8 cellular contexts compared by ENCODE assay signal in genomic region chr12:31959701-31960391, GRCh38. TPM values are rescaled to one million over a fixed set of nuclear protein-coding genes. Genes with fewer than 3 reads are reported as not detected.
A peak's percentile ranks its signal among the peaks of the same experiment; 100 is the strongest.
DNase-seq lines count a peak whose midpoint lies in the region; ATAC-seq and TF ChIP-seq lines count a peak whose summit lies in the region.

No MANE protein-coding gene starts in this region.

- H3K4me3 ChIP-seq in WERI-Rb-1 (ENCODE audit: low read depth, low read length) = peak overlapping the region; percentile 68
- H3K4me3 ChIP-seq in kidney epithelial cell (ENCODE audit: low read depth, low read length) = peak overlapping the region; percentile 45

- H3K27me3 ChIP-seq in WERI-Rb-1 (ENCODE audit: insufficient read depth, low read depth, severe bottlenecking) = no peaks in the 10 kb centered on the region
- no peaks in the 10 kb centered on the region for H3K27me3 ChIP-seq in kidney epithelial cell (ENCODE audit: control insufficient read depth, insufficient read depth, low read length)

- TF ChIP-seq CTCF in WERI-Rb-1 (IDR thresholded peaks at IDR 0.05; ENCODE audit: low read depth, low read length) (peak; percentile 23; the same call in 1 of the 2 replicates), kidney epithelial cell (IDR thresholded peaks at IDR 0.05; ENCODE audit: insufficient read depth, low read length, poor library complexity, severe bottlenecking) (no peak)

- peaks cover 9% of the 10 kb centered on the region for H3K36me3 ChIP-seq in WERI-Rb-1
- H3K36me3 ChIP-seq in kidney epithelial cell (ENCODE audit: control insufficient read depth, insufficient read depth, low read length) = no peaks in the 10 kb centered on the region

- peak; percentile 44 for ATAC-seq in HG02870 (IDR thresholded peaks at IDR 0.05; ENCODE audit: unreplicated experiment)

- peak overlapping the region; percentile 81 for H3K27ac ChIP-seq in WERI-Rb-1

- DNase-seq in activated T-cell treated with anti-CD3 and anti-CD28 coated beads for 1 hour (ENCODE audit: low read depth) = peak; percentile 55
- no peak for DNase-seq in activated T-cell treated with anti-CD3 and anti-CD28 coated beads, Interleukin-2, amount 50 U/mL, for 1 hour
- peak; percentile 73 for DNase-seq in NCI-H1694 (lab: John Stamatoyannopoulos, UW)
- DNase-seq in WERI-Rb-1 = peak; percentile 61
- DNase-seq in central memory CD4-positive, alpha-beta T cell = peak; percentile 54
- DNase-seq in kidney epithelial cell (ENCODE audit: low read depth) = no peak
- DNase-seq in stimulated activated CD4-positive, alpha-beta T cell treated with anti-CD3 and anti-CD28 coated beads, Interleukin-15, amount 100 ng/mL, for 1 hour (ENCODE audit: low read depth in 1 of 2, low spot score in 1 of 2) = peak; percentile 42 to 52

- H3K9me3 ChIP-seq in WERI-Rb-1 (ENCODE audit: severe bottlenecking) = peaks cover 2% of the 10 kb centered on the region

RNA-seq across cellular contexts. Expression of gene RESF1, which starts 0.6 kb away (rescaled TPM):
- total RNA-seq in kidney epithelial cell = 32.3 and 33.0 TPM in 2 replicates

Comparison
In these comparisons a context has a peak if more than half of its experiments do, and no peak if none do; other contexts are left out.
1. DNase-seq: peak in activated T-cell treated with anti-CD3 and anti-CD28 coated beads for 1 hour (single experiment), NCI-H1694 (single experiment), WERI-Rb-1 (single experiment), central memory CD4-positive, alpha-beta T cell (single experiment) and stimulated activated CD4-positive, alpha-beta T cell treated with anti-CD3 and anti-CD28 coated beads, Interleukin-15, amount 100 ng/mL, for 1 hour (2 of 2); none in activated T-cell treated with anti-CD3 and anti-CD28 coated beads, Interleukin-2, amount 50 U/mL, for 1 hour (single experiment) and kidney epithelial cell (single experiment).